ENCODE assay signal across 20 cellular contexts in the genomic region with DNA sequence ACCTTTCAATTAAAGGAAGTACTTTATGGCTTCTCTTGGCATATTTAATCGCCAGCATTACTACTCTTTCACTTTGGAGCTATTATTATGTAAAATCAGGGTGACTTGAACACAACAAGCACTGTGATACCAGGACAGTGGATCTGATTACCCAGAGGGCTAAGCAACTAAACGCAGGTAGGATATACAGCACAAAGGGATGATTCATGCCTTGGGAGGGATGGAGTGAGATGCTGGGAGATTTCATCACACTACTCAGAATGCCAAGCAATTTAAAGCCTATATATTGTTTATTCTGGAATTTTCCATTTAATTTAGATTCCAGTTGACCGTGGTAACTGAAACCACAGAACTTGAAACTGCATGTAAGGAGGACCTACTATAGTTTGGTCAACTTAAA.
A peak's percentile ranks its signal among the peaks of the same experiment; 100 is the strongest.
DNase-seq lines count a peak whose midpoint lies in the region; ATAC-seq and TF ChIP-seq lines count a peak whose summit lies in the region.
"Had no signal": no experiment of that assay in that cellular context is flagged by ENCODE, and none has a peak within 500 bp of the region (broad histone marks: within the 10 kb centered on the region; RNA-seq: fewer than 3 reads in every experiment).

No MANE protein-coding gene starts in this region.

- no peaks in the 10 kb centered on the region for H3K79me2 ChIP-seq in mammary epithelial cell (ENCODE audit: insufficient read depth, low read length)
- no peaks in the 10 kb centered on the region for H3K79me2 ChIP-seq in OCI-LY7 (ENCODE audit: insufficient read depth, low read depth, low read length)

- no peak for TF ChIP-seq CTCF in RWPE1 (conservative IDR thresholded peaks at IDR 0.05; ENCODE audit: low read depth)
- TF ChIP-seq CTCF in mammary epithelial cell (conservative IDR thresholded peaks at IDR 0.05 in 1 of 2, IDR thresholded peaks at IDR 0.05 in 1 of 2; ENCODE audit: extremely low read depth in 1 of 2, insufficient read depth in 1 of 2, low read depth in 1 of 2, low read length in 2 of 2) = no peak
- no peak for TF ChIP-seq CTCF in OCI-LY7 (conservative IDR thresholded peaks at IDR 0.05; ENCODE audit: low read length)

- intact Hi-C loops in mammary epithelial cell (cut with micrococcal nuclease) = no loop called here
- intact Hi-C loops in OCI-LY7 (cut with micrococcal nuclease; ENCODE audit: unreplicated experiment) = no loop called here

- ATAC-seq in HG03565 (IDR thresholded peaks at IDR 0.05; ENCODE audit: unreplicated experiment) = no peak
- ATAC-seq: CD8-positive, alpha-beta T cell had no signal

- H3K36me3 ChIP-seq in mammary epithelial cell (ENCODE audit: insufficient read depth, low read length) = no peaks in the 10 kb centered on the region
- no peaks in the 10 kb centered on the region for H3K36me3 ChIP-seq in OCI-LY7 (ENCODE audit: insufficient read depth, low read length)
- H3K36me3 ChIP-seq: BLaER1 treated with 17β-estradiol and CSF1 and Interleukin-3, amounts not matched to agents 10 nM and 100 nM; HAP-1 had no signal

- H3K4me3 ChIP-seq in mammary epithelial cell (replicated peaks in 1 of 3; ENCODE audit: insufficient read depth in 1 of 3, low read depth in 2 of 3, low read length in 3 of 3) = no peak overlapping the region
- H3K4me3 ChIP-seq in OCI-LY7 (ENCODE audit: low read depth, low read length, poor library complexity, severe bottlenecking) = no peak overlapping the region
- H3K4me3 ChIP-seq: BLaER1 treated with 17β-estradiol and CSF1 and Interleukin-3, amounts not matched to agents 10 nM and 100 nM; HAP-1 had no signal

- peak overlapping the region; percentile 46 for H2AFZ ChIP-seq in mammary epithelial cell (ENCODE audit: low read depth, low read length)
- no peak overlapping the region for H2AFZ ChIP-seq in OCI-LY7 (ENCODE audit: low read length)

- POLR2A ChIA-PET in RWPE1 (lab: Yijun Ruan, JAX; ENCODE audit: low non-redundant PET) = no interaction called here
- POLR2A ChIA-PET in OCI-LY7 (lab: Charles Lee) = interaction anchor here (0.9 kb wide), 1 partner anchor 126 kb away, joined by 3 read pairs; no protein-coding TSS in a partner anchor

- 0% methylated on average over 3 of the region's 3 CpGs for WGBS in mammary epithelial cell (ENCODE audit: low coverage, missing lambda C conversion rate)

- H3K27ac ChIP-seq in RWPE1 = no peak overlapping the region
- peak overlapping the region; percentile 11 for H3K27ac ChIP-seq in mammary epithelial cell (ENCODE audit: insufficient read depth, low read depth, low read length)
- H3K27ac ChIP-seq in OCI-LY7 (ENCODE audit: low read depth, low read length, poor library complexity, severe bottlenecking) = no peak overlapping the region
- H3K27ac ChIP-seq: BLaER1 treated with 17β-estradiol and CSF1 and Interleukin-3, amounts not matched to agents 10 nM and 100 nM had no signal

- peak; percentile 56 for DNase-seq in HT1080 (ENCODE audit: low read depth)
- DNase-seq in RWPE1 (ENCODE audit: low spot score) = peak; percentile 3
- DNase-seq in mammary epithelial cell = peak; percentile 1
- peak; percentile 16 for DNase-seq in iPS-NIHi7 (ENCODE audit: extremely low spot score)
- no peak for DNase-seq in KBM-7
- DNase-seq in OCI-LY7 (ENCODE audit: low spot score) = no peak
- DNase-seq: Calu3; CD8-positive, alpha-beta T cell; GF-D8; Kasumi-1; MM.1S; NCI-H1092; NCI-H1436 treated with DMSO at 0.1 percent for 48 hours; NCI-H2029; NCI-H748 treated with DMSO at 0.1 percent for 48 hours; NK-92 treated with Interleukin-12 subunit alpha and Interleukin-12 subunit beta, amount 100 ng/mL, for 24 hours; OCI-M1 had no signal

- CTCF ChIA-PET in RWPE1 (lab: Yijun Ruan, JAX) (no interaction called here), mammary epithelial cell (lab: Charles Lee; ENCODE audit: low non-redundant PET) (no interaction called here), OCI-LY7 (lab: Charles Lee; ENCODE audit: unreplicated experiment) (no interaction called here)

- H3K9me3 ChIP-seq in mammary epithelial cell (replicated peaks; ENCODE audit: insufficient read depth, low read length) (no peaks in the 10 kb centered on the region), OCI-LY7 (ENCODE audit: low read length) (no peaks in the 10 kb centered on the region)
- H3K9me3 ChIP-seq: HAP-1 had no signal

- H3K4me1 ChIP-seq in mammary epithelial cell (ENCODE audit: insufficient read depth, low read length) (peaks cover 8% of the 10 kb centered on the region), OCI-LY7 (ENCODE audit: insufficient read depth, low read length, poor library complexity, severe bottlenecking) (no peaks in the 10 kb centered on the region)
- H3K4me1 ChIP-seq: BLaER1 treated with 17β-estradiol and CSF1 and Interleukin-3, amounts not matched to agents 10 nM and 100 nM; HAP-1 had no signal

- in situ Hi-C loops in mammary epithelial cell (cut with MboI; ENCODE audit: low sequenced_read_pairs in 2 of 2) (no loop called here), KBM-7 (cut with MboI; ENCODE audit: low pct_unique_long_range_greater_than_20kb, low sequenced_read_pairs) (no loop called here)

- peak overlapping the region; percentile 35 for H3K4me2 ChIP-seq in mammary epithelial cell (ENCODE audit: insufficient read depth, low read depth, low read length)
- no peak overlapping the region for H3K4me2 ChIP-seq in OCI-LY7 (ENCODE audit: low read length)
- H3K4me2 ChIP-seq: BLaER1 treated with 17β-estradiol and CSF1 and Interleukin-3, amounts not matched to agents 10 nM and 100 nM had no signal

- H3K27me3 ChIP-seq in mammary epithelial cell (ENCODE audit: insufficient read depth, low read length) = no peaks in the 10 kb centered on the region
- H3K27me3 ChIP-seq: BLaER1 treated with 17β-estradiol and CSF1 and Interleukin-3, amounts not matched to agents 10 nM and 100 nM had no signal

- dilution Hi-C loops in mammary epithelial cell (cut with HindIII; ENCODE audit: low sequenced_read_pairs) = no loop called here

- H3K9me2 ChIP-seq in OCI-LY7 (ENCODE audit: insufficient read depth, low read length) = 0 out of 2 replicates have a peak, but pooled peaks cover 9% of the 10 kb centered on the region

- no peaks in the 10 kb centered on the region for H4K20me1 ChIP-seq in mammary epithelial cell (ENCODE audit: insufficient read depth, low read length)
- H4K20me1 ChIP-seq in OCI-LY7 (ENCODE audit: insufficient read depth, low read length) = no peaks in the 10 kb centered on the region
- H4K20me1 ChIP-seq: BLaER1 treated with 17β-estradiol and CSF1 and Interleukin-3, amounts not matched to agents 10 nM and 100 nM had no signal

- no peak overlapping the region for H3K9ac ChIP-seq in mammary epithelial cell (ENCODE audit: insufficient read depth, low read length)
- H3K9ac ChIP-seq: BLaER1 treated with 17β-estradiol and CSF1 and Interleukin-3, amounts not matched to agents 10 nM and 100 nM had no signal

- BruUV-seq in mammary epithelial cell (replicated peaks; lab: Mats Ljungman, UMichigan) (no TSS peak), OCI-LY7 (replicated peaks; lab: Mats Ljungman, UMichigan) (no TSS peak)

Comparison
In these comparisons a context has a peak if more than half of its experiments do, and no peak if none do; other contexts are left out.
1. DNase-seq: peak in HT1080 (single experiment), RWPE1 (single experiment), mammary epithelial cell (single experiment) and iPS-NIHi7 (single experiment); none in KBM-7 (single experiment) and OCI-LY7 (single experiment).